ENCODE assay signal across 16 cellular contexts in the genomic region with DNA sequence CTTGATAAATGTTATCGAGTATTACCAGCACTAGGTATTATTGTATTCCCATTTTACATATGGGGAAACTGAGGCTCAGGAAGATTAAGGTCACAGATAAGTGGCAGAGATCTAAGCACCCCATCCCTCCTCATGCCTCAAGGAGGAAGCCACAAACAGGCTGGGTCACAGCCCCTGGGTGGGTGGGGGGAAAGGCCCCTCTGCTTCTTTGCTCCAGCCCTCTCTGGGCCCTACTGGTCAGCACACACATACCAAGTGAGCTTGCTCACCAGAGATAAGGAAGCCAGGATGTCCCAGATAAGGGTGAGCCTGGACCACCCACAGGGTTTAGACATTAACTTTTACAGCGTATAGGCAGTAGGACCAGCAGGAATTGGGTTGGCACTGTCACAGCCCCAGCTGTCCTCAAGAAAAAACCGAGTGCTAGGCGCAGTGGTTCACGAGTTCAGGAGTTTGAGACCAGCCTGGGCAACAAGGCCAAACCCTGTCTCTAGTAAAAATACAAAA. TPM values are rescaled to one million over a fixed set of nuclear protein-coding genes. Genes with fewer than 3 reads are reported as not detected.
DNase-seq lines count a peak whose midpoint lies in the region; ATAC-seq, FAIRE-seq and TF ChIP-seq lines count a peak whose summit lies in the region.
"Had no signal": no experiment of that assay in that cellular context is flagged by ENCODE, and none has a peak within 500 bp of the region (broad histone marks: within the 10 kb centered on the region; RNA-seq: fewer than 3 reads in every experiment).

No MANE protein-coding gene starts in this region.

- no CpG with 5 or more reads among the region's 5 CpGs for WGBS in trophoblast cell (ENCODE audit: extremely low coverage, insufficient coverage, insufficient read length)

- H2AFZ ChIP-seq in trophoblast cell (ENCODE audit: insufficient read depth, low read length, poor library complexity) = no peak overlapping the region

- H3K4ac ChIP-seq in trophoblast cell (ENCODE audit: low read depth, low read length) = peak overlapping the region; percentile 47

- peak overlapping the region; percentile 14 for H3K18ac ChIP-seq in trophoblast cell (ENCODE audit: low read length)

- DNase-seq in NCI-H146 (lab: John Stamatoyannopoulos, UW) = peak; percentile 19
- DNase-seq in NCI-H146 treated with DMSO at 0.1 percent for 48 hours (lab: John Stamatoyannopoulos, UW; ENCODE audit: unreplicated experiment) = no peak
- peak; percentile 20 for DNase-seq in RWPE2 (ENCODE audit: low spot score)
- peak; percentile 21 for DNase-seq in dermis blood vessel endothelial cell
- DNase-seq in trophoblast cell = peak; percentile 90 to 94
- no peak for DNase-seq in kidney
- no peak for DNase-seq in epidermal melanocyte (ENCODE audit: insufficient read length, low spot score)
- DNase-seq: DMS153, spleen, thyroid gland had no signal

- H3K9ac ChIP-seq in trophoblast cell (ENCODE audit: low read length) (no peak overlapping the region), kidney (ENCODE audit: low read length in 2 of 2) (no peak overlapping the region)
- H3K9ac ChIP-seq: KMS-11 had no signal

- ATAC-seq in RWPE2 (ENCODE audit: low read depth) (no peak), GM18520 (IDR thresholded peaks at IDR 0.05; ENCODE audit: unreplicated experiment) (no peak)

- H3K9me3 ChIP-seq in RWPE2 (ENCODE audit: severe bottlenecking) (no peaks in the 10 kb centered on the region), trophoblast cell (ENCODE audit: insufficient read depth, low read depth, low read length) (no peaks in the 10 kb centered on the region), kidney (ENCODE audit: control insufficient read depth in 1 of 2, low read length in 2 of 2) (no peaks in the 10 kb centered on the region)
- H3K9me3 ChIP-seq: spleen, thyroid gland had no signal

- H3K23ac ChIP-seq in trophoblast cell (ENCODE audit: low read length) = no peak overlapping the region

- peak overlapping the region; percentile 58 for H4K91ac ChIP-seq in trophoblast cell (ENCODE audit: low read depth, low read length)

- no peak overlapping the region for H2BK5ac ChIP-seq in trophoblast cell (ENCODE audit: low read depth, low read length, poor library complexity)

- H2AK5ac ChIP-seq in trophoblast cell (ENCODE audit: low read length) = no peak overlapping the region

- peak overlapping the region; percentile 1 for H2BK12ac ChIP-seq in trophoblast cell (ENCODE audit: low read length)

- H3K14ac ChIP-seq in trophoblast cell (ENCODE audit: low read length) = no peak overlapping the region

- no peak for FAIRE-seq in kidney (lab: Jason Lieb, UNC)

- H3K4me2 ChIP-seq in trophoblast cell (ENCODE audit: low read length) = no peak overlapping the region
- H3K4me2 ChIP-seq: KMS-11 had no signal

- TF ChIP-seq CTCF in RWPE2 (IDR thresholded peaks at IDR 0.05; ENCODE audit: poor library complexity, severe bottlenecking) (no peak), kidney (IDR thresholded peaks at IDR 0.05; ENCODE audit: borderline replicate concordance, extremely low read depth, insufficient read depth) (no peak)

- intact Hi-C loops in kidney (cut with DNase I) = no loop called here

- peak overlapping the region; percentile 57 for H2BK120ac ChIP-seq in trophoblast cell (ENCODE audit: insufficient read depth, low read length, poor library complexity)

- H3K27ac ChIP-seq in RWPE2 (ENCODE audit: poor library complexity, severe bottlenecking) = no peak overlapping the region
- H3K27ac ChIP-seq in trophoblast cell (ENCODE audit: low read depth, low read length) = no peak overlapping the region
- H3K27ac ChIP-seq in kidney (ENCODE audit: low read depth in 2 of 2, low read length in 2 of 2) = no peak overlapping the region
- H3K27ac ChIP-seq: 22Rv1, epithelial cell of prostate, KMS-11, thyroid gland had no signal

- H3K4me3 ChIP-seq in RWPE2 (ENCODE audit: severe bottlenecking) = no peak overlapping the region
- no peak overlapping the region for H3K4me3 ChIP-seq in trophoblast cell (ENCODE audit: low read depth, low read length)
- no peak overlapping the region for H3K4me3 ChIP-seq in kidney (ENCODE audit: low read length in 2 of 2)
- H3K4me3 ChIP-seq: lung, spleen, thyroid gland had no signal

- no peak overlapping the region for H4K8ac ChIP-seq in trophoblast cell (ENCODE audit: low read depth, low read length)

- H3K4me1 ChIP-seq in RWPE2 (ENCODE audit: insufficient read depth, poor library complexity, severe bottlenecking) = no peaks in the 10 kb centered on the region
- peaks cover 39 to 47% of the 10 kb centered on the region in 2 experiments for H3K4me1 ChIP-seq in trophoblast cell (ENCODE audit: control insufficient read depth in 1 of 2, insufficient read depth in 2 of 2, low read length in 2 of 2)
- peaks cover 2 to 7% of the 10 kb centered on the region in 2 donors for H3K4me1 ChIP-seq in kidney (ENCODE audit: control insufficient read depth in 1 of 2, insufficient read depth in 1 of 2, low read depth in 1 of 2, low read length in 2 of 2)
- H3K4me1 ChIP-seq: thyroid gland had no signal

- H3K27me3 ChIP-seq in RWPE2 (ENCODE audit: insufficient read depth, poor library complexity, severe bottlenecking) (no peaks in the 10 kb centered on the region), trophoblast cell (ENCODE audit: insufficient read depth, low read length) (no peaks in the 10 kb centered on the region)
- H3K27me3 ChIP-seq: thyroid gland had no signal

- H3K79me1 ChIP-seq in trophoblast cell (ENCODE audit: low read length) = peaks cover 31% of the 10 kb centered on the region

- no peak overlapping the region for H4K12ac ChIP-seq in trophoblast cell (ENCODE audit: low read depth, low read length)

- peaks cover 2% of the 10 kb centered on the region for H3K79me2 ChIP-seq in trophoblast cell (ENCODE audit: control insufficient read depth, insufficient read depth, low read length, poor library complexity)

- H3K36me3 ChIP-seq in RWPE2 (ENCODE audit: low read depth) (no peaks in the 10 kb centered on the region; the same call in 1 of the 2 replicates), trophoblast cell (ENCODE audit: control insufficient read depth in 1 of 2, insufficient read depth in 2 of 2, low read length in 2 of 2) (peaks cover 0 to 2% of the 10 kb centered on the region in 2 experiments), kidney (ENCODE audit: control insufficient read depth in 1 of 2, insufficient read depth in 2 of 2, low read length in 2 of 2) (no peaks in the 10 kb centered on the region)
- H3K36me3 ChIP-seq: thyroid gland had no signal

RNA-seq across cellular contexts. Expression of a gene that starts 45.3 kb away (rescaled TPM):
- 56.0 and 61.8 TPM in 2 replicates for total RNA-seq in dermis blood vessel endothelial cell
- polyA plus RNA-seq in trophoblast cell (2013) = 29.6 and 30.3 TPM in 2 replicates
- total RNA-seq in kidney = 42.8 TPM
- polyA plus RNA-seq in kidney (ENCODE audit: insufficient read depth, low read depth, low replicate concordance) = 7.2 TPM

RNA-seq across cellular contexts. Expression of a gene that starts 51.2 kb away (rescaled TPM):
- total RNA-seq in dermis blood vessel endothelial cell (not detected in 2 replicates), kidney (not detected)
- polyA plus RNA-seq in trophoblast cell (2013) = not detected in 2 replicates
- polyA plus RNA-seq in kidney (ENCODE audit: insufficient read depth, low read depth, low replicate concordance) = not detected
- total RNA-seq: lung, osteoblast, spleen, thyroid gland had no signal
- polyA plus RNA-seq: lung, spleen had no signal

Comparison
In these comparisons a context has a peak if more than half of its experiments do, and no peak if none do; other contexts are left out.
1. DNase-seq: peak in NCI-H146 (single experiment), RWPE2 (single experiment), dermis blood vessel endothelial cell (single experiment) and trophoblast cell (2 of 2); none in NCI-H146 treated with DMSO at 0.1 percent for 48 hours (single experiment), kidney (single experiment) and epidermal melanocyte (single experiment).